Comparison of ENCODE assay signal across 13 cellular contexts in genomic region chr17:48617515-48618365, GRCh38. TPM values are rescaled to one million over a fixed set of nuclear protein-coding genes. Genes with fewer than 3 reads are reported as not detected.
A peak's percentile ranks its signal among the peaks of the same experiment; 100 is the strongest.
DNase-seq lines count a peak whose midpoint lies in the region; ATAC-seq and TF ChIP-seq lines count a peak whose summit lies in the region.
"Had no signal": no experiment of that assay in that cellular context is flagged by ENCODE, and none has a peak within 500 bp of the region (broad histone marks: within the 10 kb centered on the region; RNA-seq: fewer than 3 reads in every experiment).

No MANE protein-coding gene starts in this region.

- POLR2A ChIA-PET in activated naive CD8-positive, alpha-beta T cell treated with anti-CD3 and anti-CD28 coated beads, Interleukin-2, amount 10 ng/mL, durations not matched to agents 7 days and 5 days (lab: Charles Lee): interaction anchor here (1.0 kb wide), 1 partner anchor 120 kb away, joined by 3 read pairs; no protein-coding TSS in a partner anchor
- POLR2A ChIA-PET in activated B cell treated with CpG ODN at 0.5 μM for 24 hours (lab: Charles Lee): interaction anchor here (1.0 kb wide), 3 partner anchors 19 to 310 kb away, joined by 3 to 5 read pairs (median 4); no protein-coding TSS in a partner anchor

- no peaks in the 10 kb centered on the region for H3K36me3 Mint-ChIP-seq in activated naive CD8-positive, alpha-beta T cell treated with anti-CD3 and anti-CD28 coated beads, Interleukin-2, amount 10 ng/mL, durations not matched to agents 7 days and 5 days
- H3K36me3 Mint-ChIP-seq in activated naive CD8-positive, alpha-beta T cell treated with anti-CD3 and anti-CD28 coated beads, Interleukin-2, amount 50 U/mL, for 24 hours (ENCODE audit: low read depth): no peaks in the 10 kb centered on the region
- H3K36me3 Mint-ChIP-seq in activated B cell treated with CpG ODN at 0.5 μM for 24 hours (ENCODE audit: low read depth): no peaks in the 10 kb centered on the region

- 5 to 23% (median 12%) methylated on average over 38 to 46 of the region's 46 CpGs for WGBS in stomach, 5 donors

- H3K9me3 ChIP-seq in stomach: no peaks in the 10 kb centered on the region

- TF ChIP-seq CTCF in activated B cell treated with CpG ODN at 0.5 μM for 24 hours (IDR thresholded peaks at IDR 0.05): no peak
- no peak for TF ChIP-seq CTCF in stomach (IDR thresholded peaks at IDR 0.05)

- peaks cover 24 to 45% (median 33%) of the 10 kb centered on the region in 4 donors for H3K4me1 ChIP-seq in stomach
- H3K4me1 ChIP-seq: foreskin keratinocyte had no signal

- DNase-seq in activated naive CD8-positive, alpha-beta T cell treated with anti-CD3 and anti-CD28 coated beads, Interleukin-2, amount 10 ng/mL, durations not matched to agents 7 days and 5 days: no peak
- no peak for DNase-seq in activated naive CD8-positive, alpha-beta T cell treated with anti-CD3 and anti-CD28 coated beads, Interleukin-2, amount 50 U/mL, for 24 hours
- no peak for DNase-seq in activated B cell treated with CpG ODN at 0.5 μM for 24 hours
- DNase-seq in left colon: peak in 1 of 2 donors; percentile 54
- DNase-seq in stomach: no peak
- DNase-seq in NCI-H774 (lab: John Stamatoyannopoulos, UW): no peak
- DNase-seq in NOMO-1 treated with DMSO at 0.1 percent for 48 hours (lab: John Stamatoyannopoulos, UW; ENCODE audit: unreplicated experiment): no peak

- H3K27me3 Mint-ChIP-seq in activated naive CD8-positive, alpha-beta T cell treated with anti-CD3 and anti-CD28 coated beads, Interleukin-2, amount 10 ng/mL, durations not matched to agents 7 days and 5 days: peaks cover 90% of the 10 kb centered on the region
- peaks cover 88% of the 10 kb centered on the region for H3K27me3 Mint-ChIP-seq in activated naive CD8-positive, alpha-beta T cell treated with anti-CD3 and anti-CD28 coated beads, Interleukin-2, amount 50 U/mL, for 24 hours
- H3K27me3 Mint-ChIP-seq in activated B cell treated with CpG ODN at 0.5 μM for 24 hours: peaks cover 72% of the 10 kb centered on the region

- H3K4me1 Mint-ChIP-seq in activated naive CD8-positive, alpha-beta T cell treated with anti-CD3 and anti-CD28 coated beads, Interleukin-2, amount 10 ng/mL, durations not matched to agents 7 days and 5 days: peaks cover 25% of the 10 kb centered on the region
- H3K4me1 Mint-ChIP-seq in activated naive CD8-positive, alpha-beta T cell treated with anti-CD3 and anti-CD28 coated beads, Interleukin-2, amount 50 U/mL, for 24 hours: peaks cover 43% of the 10 kb centered on the region
- peaks cover 30% of the 10 kb centered on the region for H3K4me1 Mint-ChIP-seq in activated B cell treated with CpG ODN at 0.5 μM for 24 hours

- H3K9me3 Mint-ChIP-seq in activated naive CD8-positive, alpha-beta T cell treated with anti-CD3 and anti-CD28 coated beads, Interleukin-2, amount 10 ng/mL, durations not matched to agents 7 days and 5 days: no peaks in the 10 kb centered on the region
- no peaks in the 10 kb centered on the region for H3K9me3 Mint-ChIP-seq in activated naive CD8-positive, alpha-beta T cell treated with anti-CD3 and anti-CD28 coated beads, Interleukin-2, amount 50 U/mL, for 24 hours
- no peaks in the 10 kb centered on the region for H3K9me3 Mint-ChIP-seq in activated B cell treated with CpG ODN at 0.5 μM for 24 hours
- H3K9me3 Mint-ChIP-seq: dendritic cell treated with granulocyte-macrophage colony-stimulating factor and Interleukin-4, amounts not matched to agents 40 ng/mL and 50 ng/mL, for 4 days had no signal

- no peaks in the 10 kb centered on the region for H3K36me3 ChIP-seq in stomach

- CTCF ChIA-PET in activated B cell treated with CpG ODN at 0.5 μM for 24 hours (lab: Charles Lee): interaction anchor here (0.8 to 4.0 kb wide), 16 partner anchors 8 to 592 kb away, joined by 3 to 29 read pairs (median 6); partner anchors contain the start of genes HOXB3, HOXB5 and HOXB9

- intact Hi-C loops in activated B cell treated with CpG ODN at 0.5 μM for 24 hours (cut with micrococcal nuclease) (loop anchor here (1.0 to 10.0 kb wide), 8 partner anchors 281 to 773 kb away; partner anchors contain the start of genes IGF2BP1 and SCRN2), left colon (cut with DNase I, micrococcal nuclease) (loop anchor here in 1 of 2 donors (5.0 kb wide), 1 partner anchor 285 kb away; no protein-coding TSS in a partner anchor), stomach (cut with DNase I; ENCODE audit: low total_unique reads) (no loop called here)

- TF ChIP-seq POLR2A in stomach (IDR thresholded peaks at IDR 0.05): no peak

- ATAC-seq in activated naive CD8-positive, alpha-beta T cell treated with anti-CD3 and anti-CD28 coated beads, Interleukin-2, amount 10 ng/mL, durations not matched to agents 7 days and 5 days (ENCODE audit: low read depth): no peak
- ATAC-seq in activated naive CD8-positive, alpha-beta T cell treated with anti-CD3 and anti-CD28 coated beads, Interleukin-2, amount 50 U/mL, for 24 hours: no peak
- ATAC-seq in activated B cell treated with CpG ODN at 0.5 μM for 24 hours (ENCODE audit: low read depth) (no peak), left colon (peak; percentile 6), GM18520 (IDR thresholded peaks at IDR 0.05; ENCODE audit: unreplicated experiment) (no peak)

- no peak overlapping the region for H3K27ac Mint-ChIP-seq in activated naive CD8-positive, alpha-beta T cell treated with anti-CD3 and anti-CD28 coated beads, Interleukin-2, amount 10 ng/mL, durations not matched to agents 7 days and 5 days
- no peak overlapping the region for H3K27ac Mint-ChIP-seq in activated naive CD8-positive, alpha-beta T cell treated with anti-CD3 and anti-CD28 coated beads, Interleukin-2, amount 50 U/mL, for 24 hours
- H3K27ac Mint-ChIP-seq in activated B cell treated with CpG ODN at 0.5 μM for 24 hours: peak overlapping the region; percentile 9
- H3K27ac Mint-ChIP-seq: dendritic cell treated with granulocyte-macrophage colony-stimulating factor and Interleukin-4, amounts not matched to agents 40 ng/mL and 50 ng/mL, for 4 days had no signal

- H3K4me3 ChIP-seq in stomach: peak overlapping the region in 3 of 4 donors; percentile 2 to 25 (median 6)

- no peak for TF ChIP-seq EP300 in stomach (IDR thresholded peaks at IDR 0.05)

- peak overlapping the region; percentile 56 for H3K4me3 Mint-ChIP-seq in activated naive CD8-positive, alpha-beta T cell treated with anti-CD3 and anti-CD28 coated beads, Interleukin-2, amount 10 ng/mL, durations not matched to agents 7 days and 5 days
- H3K4me3 Mint-ChIP-seq in activated naive CD8-positive, alpha-beta T cell treated with anti-CD3 and anti-CD28 coated beads, Interleukin-2, amount 50 U/mL, for 24 hours: no peak overlapping the region
- H3K4me3 Mint-ChIP-seq in activated B cell treated with CpG ODN at 0.5 μM for 24 hours: no peak overlapping the region
- H3K4me3 Mint-ChIP-seq: dendritic cell treated with granulocyte-macrophage colony-stimulating factor and Interleukin-4, amounts not matched to agents 40 ng/mL and 50 ng/mL, for 4 days had no signal

- H3K27me3 ChIP-seq in stomach: peaks cover 13 to 100% (median 98%) of the 10 kb centered on the region in 3 donors

- H3K27ac ChIP-seq in stomach: no peak overlapping the region
- H3K27ac ChIP-seq: foreskin keratinocyte had no signal

RNA-seq across cellular contexts. Expression of gene HOXB8, which starts 2.6 kb away (rescaled TPM):
- total RNA-seq in activated naive CD8-positive, alpha-beta T cell treated with anti-CD3 and anti-CD28 coated beads, Interleukin-2, amount 10 ng/mL, durations not matched to agents 7 days and 5 days: not detected
- total RNA-seq in activated B cell treated with CpG ODN at 0.5 μM for 24 hours: not detected in 2 replicates
- 1 to 10 TPM; 6.3 TPM for total RNA-seq in left colon
- 10 to 100 TPM in 1 of 5 donors, 1 to 10 TPM in 4; 1.2 to 13.0 (median 1.5) TPM for total RNA-seq in stomach
- under 1 TPM in 2 of 3 donors, not detected in 1; 0.46 to 0.56 TPM for polyA plus RNA-seq in stomach
- total RNA-seq: foreskin keratinocyte; osteocyte; T-helper 2 cell treated with Interferon-gamma antibody and Interleukin-4, amounts not matched to agents 100 ng/mL and 5 ng/mL, for 36 hours had no signal
- polyA plus RNA-seq: foreskin keratinocyte, keratinocyte had no signal

RNA-seq across cellular contexts. Expression of gene HOXB7, which starts 6.9 kb away (rescaled TPM):
- total RNA-seq in activated naive CD8-positive, alpha-beta T cell treated with anti-CD3 and anti-CD28 coated beads, Interleukin-2, amount 10 ng/mL, durations not matched to agents 7 days and 5 days: 1 to 10 TPM in 1 of 2 experiments, under 1 TPM in 1; 0.80 to 1.0 TPM
- total RNA-seq in activated B cell treated with CpG ODN at 0.5 μM for 24 hours: 0.60 and 0.93 TPM in 2 replicates
- total RNA-seq in left colon: 10 to 100 TPM; 26.6 to 30.2 TPM
- 10 to 100 TPM in 1 of 5 donors, 1 to 10 TPM in 4; 1.8 to 16.5 (median 2.3) TPM for total RNA-seq in stomach
- polyA plus RNA-seq in stomach: 1 to 10 TPM; 1.0 to 8.2 (median 2.8) TPM
- total RNA-seq: osteocyte had no signal

RNA-seq across cellular contexts. Expression of gene HOXB9, which starts 8.4 kb away (rescaled TPM):
- under 1 TPM; 0.11 to 0.23 TPM for total RNA-seq in activated naive CD8-positive, alpha-beta T cell treated with anti-CD3 and anti-CD28 coated beads, Interleukin-2, amount 10 ng/mL, durations not matched to agents 7 days and 5 days
- 0.13 TPM in 1 of 2 replicates, not detected in the other for total RNA-seq in activated B cell treated with CpG ODN at 0.5 μM for 24 hours
- 10 to 100 TPM; 35.9 to 59.2 TPM for total RNA-seq in left colon
- 10 to 100 TPM in 1 of 5 donors, not detected in 4; 11.3 TPM for total RNA-seq in stomach
- not detected for polyA plus RNA-seq in stomach
- total RNA-seq: foreskin keratinocyte, osteocyte had no signal
- polyA plus RNA-seq: foreskin keratinocyte had no signal

RNA-seq across cellular contexts. Expression of gene HOXB6, which starts 13.0 kb away (rescaled TPM):
- not detected for total RNA-seq in activated naive CD8-positive, alpha-beta T cell treated with anti-CD3 and anti-CD28 coated beads, Interleukin-2, amount 10 ng/mL, durations not matched to agents 7 days and 5 days
- total RNA-seq in activated B cell treated with CpG ODN at 0.5 μM for 24 hours: not detected in 2 replicates
- 10 to 100 TPM; 39.3 to 43.3 TPM for total RNA-seq in left colon
- total RNA-seq in stomach: 100 to 1,000 TPM in 1 of 5 donors, 10 to 100 TPM in 3, 1 to 10 TPM in 1; 4.2 to 150 (median 11.9) TPM
- 10 to 100 TPM in 1 of 3 donors, 1 to 10 TPM in 2; 5.7 to 10.2 (median 7.8) TPM for polyA plus RNA-seq in stomach
- total RNA-seq: foreskin keratinocyte; osteocyte; T-helper 2 cell treated with Interferon-gamma antibody and Interleukin-4, amounts not matched to agents 100 ng/mL and 5 ng/mL, for 36 hours had no signal
- polyA plus RNA-seq: foreskin keratinocyte had no signal

RNA-seq across cellular contexts. Expression of gene HOXB5, which starts 24.2 kb away (rescaled TPM):
- not detected for total RNA-seq in activated naive CD8-positive, alpha-beta T cell treated with anti-CD3 and anti-CD28 coated beads, Interleukin-2, amount 10 ng/mL, durations not matched to agents 7 days and 5 days
- total RNA-seq in activated B cell treated with CpG ODN at 0.5 μM for 24 hours: not detected in 2 replicates
- 10 to 100 TPM; 14.5 to 16.4 TPM for total RNA-seq in left colon
- total RNA-seq in stomach: 10 to 100 TPM in 2 of 5 donors, under 1 TPM in 2, not detected in 1; 0.43 to 50.4 (median 6.2) TPM
- 1 to 10 TPM; 2.2 to 2.7 (median 2.4) TPM for polyA plus RNA-seq in stomach
- total RNA-seq: foreskin keratinocyte, osteocyte had no signal
- polyA plus RNA-seq: foreskin keratinocyte, keratinocyte had no signal
